Comparison of ENCODE assay signal across 1 cellular context in the genomic region with DNA sequence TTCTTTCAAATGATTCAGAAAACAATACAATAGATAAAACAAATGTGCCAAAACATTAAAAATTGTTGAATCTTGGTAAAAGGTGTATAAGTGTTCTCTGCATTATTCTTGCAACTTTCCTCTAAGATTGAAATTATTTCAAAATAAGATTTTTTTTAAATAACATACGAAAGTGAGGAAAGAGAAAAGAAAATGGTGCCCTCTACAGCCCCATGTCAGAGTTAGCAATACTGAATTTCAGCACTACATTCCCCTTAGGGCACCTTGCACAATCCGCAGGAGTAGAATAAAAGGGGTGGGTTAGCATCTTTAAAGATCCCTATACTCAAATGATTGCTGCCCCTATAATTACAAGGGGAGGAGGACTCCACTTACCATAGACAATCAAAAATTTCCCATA.
TF ChIP-seq lines count a peak whose summit lies in the region.

No MANE protein-coding gene starts in this region.

TF ChIP-seq in WTC11, 78 proteins besides CTCF, POLR2A, EP300 and RAD21 (continued from another document):
- TF ChIP-seq ZNF281 (CRISPR knock-in tag; IDR thresholded peaks at IDR 0.05) (no peak), PRDM15 (CRISPR knock-in tag; IDR thresholded peaks at IDR 0.05) (no peak)
